Comparison of ENCODE assay signal across 15 cellular contexts in genomic region chr7:134541501-134542194, GRCh38. TPM values are rescaled to one million over a fixed set of nuclear protein-coding genes. Genes with fewer than 3 reads are reported as not detected.
"Had no signal": no experiment of that assay in that cellular context is flagged by ENCODE, and none has a peak within 500 bp of the region (broad histone marks: within the 10 kb centered on the region; RNA-seq: fewer than 3 reads in every experiment).

No MANE protein-coding gene starts in this region.

RNA-seq across cellular contexts. Expression of gene AKR1B15, which starts 7.3 kb away (rescaled TPM):
- total RNA-seq: activated naive CD4-positive, alpha-beta T cell treated with anti-CD3 and anti-CD28 coated beads for 36 hours; activated naive CD4-positive, alpha-beta T cell treated with anti-CD3 and anti-CD28 coated beads, Interleukin-2, amount 50 U/mL, for 72 hours; activated naive CD8-positive, alpha-beta T cell treated with anti-CD3 and anti-CD28 coated beads for 36 hours; activated naive CD8-positive, alpha-beta T cell treated with anti-CD3 and anti-CD28 coated beads, Interleukin-2, amount 10 ng/mL, durations not matched to agents 7 days and 5 days; activated T-cell treated with anti-CD3 and anti-CD28 coated beads, Interleukin-2, amount 50 U/mL, for 4 hours; activated T-cell treated with anti-CD3 and anti-CD28 coated beads, Interleukin-2, amount 50 U/mL, for 72 hours; activated T-helper 1 cell treated with anti-CD3 and anti-CD28 coated beads, Interleukin-12 subunit alpha, Interleukin-12 subunit beta, Interleukin-2, Interleukin-4 antibody, amounts not matched to agents 30 ng/mL and 10 ng/mL and 1 ng/mL, durations not matched to agents 14 hours and 24 hours and 36 hours; activated T-helper 17 cell treated with anti-CD3 and anti-CD28 coated beads, Interleukin-2, amount 50 U/mL, for 72 hours; activated T-helper 2 cell treated with anti-CD3 and anti-CD28 coated beads, Interferon-gamma antibody, Interleukin-2, Interleukin-4, amounts not matched to agents 10 μg/mL and 5 μg/mL and 100 μg/mL, durations not matched to agents 14 hours and 24 hours and 36 hours; ascending aorta; astrocyte; cardiac septum; cerebellum; chondrocyte had no signal
- polyA plus RNA-seq: aorta had no signal

RNA-seq across cellular contexts. Expression of gene AKR1B10, which starts 14.3 kb away (rescaled TPM):
- total RNA-seq: activated naive CD4-positive, alpha-beta T cell treated with anti-CD3 and anti-CD28 coated beads for 36 hours; activated naive CD4-positive, alpha-beta T cell treated with anti-CD3 and anti-CD28 coated beads, Interleukin-2, amount 50 U/mL, for 72 hours; activated naive CD8-positive, alpha-beta T cell treated with anti-CD3 and anti-CD28 coated beads for 36 hours; activated naive CD8-positive, alpha-beta T cell treated with anti-CD3 and anti-CD28 coated beads, Interleukin-2, amount 10 ng/mL, durations not matched to agents 7 days and 5 days; activated T-cell treated with anti-CD3 and anti-CD28 coated beads, Interleukin-2, amount 50 U/mL, for 72 hours; activated T-helper 1 cell treated with anti-CD3 and anti-CD28 coated beads, Interleukin-12 subunit alpha, Interleukin-12 subunit beta, Interleukin-2, Interleukin-4 antibody, amounts not matched to agents 30 ng/mL and 10 ng/mL and 1 ng/mL, durations not matched to agents 14 hours and 24 hours and 36 hours; activated T-helper 17 cell treated with anti-CD3 and anti-CD28 coated beads, Interleukin-2, amount 50 U/mL, for 72 hours; activated T-helper 2 cell treated with anti-CD3 and anti-CD28 coated beads, Interferon-gamma antibody, Interleukin-2, Interleukin-4, amounts not matched to agents 10 μg/mL and 5 μg/mL and 100 μg/mL, durations not matched to agents 14 hours and 24 hours and 36 hours; ascending aorta; cardiac septum; chondrocyte had no signal
